In the genomic region with DNA sequence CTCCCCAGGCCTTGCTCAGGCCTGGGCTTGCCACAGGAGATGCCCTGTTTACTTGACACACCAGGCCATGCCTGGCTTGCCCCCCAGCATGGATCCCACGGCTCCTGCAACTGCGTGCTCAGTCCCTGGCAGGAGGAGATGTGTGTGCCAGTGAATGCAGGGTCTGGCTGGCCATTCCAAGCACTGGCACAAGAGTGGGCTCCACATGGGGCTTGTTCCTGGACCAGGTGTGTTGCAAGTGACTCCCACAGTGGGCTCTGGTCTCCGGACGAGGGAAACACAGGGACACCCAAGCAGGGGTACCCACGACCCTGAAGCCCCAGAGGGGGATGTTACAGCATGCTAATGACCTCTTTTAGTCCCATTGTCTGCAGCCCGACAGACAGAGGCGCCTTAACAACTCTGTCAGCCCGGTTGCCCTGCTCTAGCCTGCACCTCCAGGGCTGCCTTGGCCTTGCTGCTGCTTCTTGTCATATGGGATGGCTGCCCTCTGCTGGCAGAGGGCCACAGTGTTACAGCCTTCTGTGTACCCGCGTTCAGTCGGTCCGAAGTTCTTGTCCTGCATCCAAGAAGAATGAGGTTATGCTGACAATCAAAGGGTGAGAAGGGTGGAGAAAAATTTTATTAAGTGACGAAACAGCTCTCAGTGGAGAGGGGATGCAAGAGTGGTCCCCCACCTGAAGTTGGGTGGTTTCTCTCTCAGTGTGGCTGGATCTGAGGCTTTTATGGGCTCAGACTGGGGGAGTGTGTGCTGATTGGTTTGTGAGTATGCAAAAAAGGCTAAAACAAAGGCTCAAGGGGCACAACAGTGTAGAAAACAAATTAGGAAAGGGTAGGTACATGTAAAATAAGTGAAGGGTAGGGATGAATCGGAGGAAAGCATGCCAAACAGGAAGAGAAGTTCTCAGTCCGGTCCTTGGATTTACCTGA, we compare ENCODE assay signal across 8 cellular contexts.
DNase-seq lines count a peak whose midpoint lies in the region; ATAC-seq and TF ChIP-seq lines count a peak whose summit lies in the region.

No MANE protein-coding gene starts in this region.

- no peaks in the 10 kb centered on the region for H3K9me3 Mint-ChIP-seq in activated CD4-positive, alpha-beta T cell treated with anti-CD3 and anti-CD28 coated beads for 36 hours (ENCODE audit: low read depth)
- peaks cover 3% of the 10 kb centered on the region for H3K9me3 Mint-ChIP-seq in neural crest cell

- H3K4me3 Mint-ChIP-seq in activated CD4-positive, alpha-beta T cell treated with anti-CD3 and anti-CD28 coated beads for 36 hours = no peak overlapping the region
- no peak overlapping the region for H3K4me3 Mint-ChIP-seq in neural crest cell

- H3K27me3 Mint-ChIP-seq in activated CD4-positive, alpha-beta T cell treated with anti-CD3 and anti-CD28 coated beads for 36 hours = no peaks in the 10 kb centered on the region
- no peaks in the 10 kb centered on the region for H3K27me3 Mint-ChIP-seq in neural crest cell (ENCODE audit: low read depth)

- no peaks in the 10 kb centered on the region for H3K27me3 ChIP-seq in MG63

- POLR2A ChIA-PET in activated CD4-positive, alpha-beta T cell treated with anti-CD3 and anti-CD28 coated beads for 36 hours (lab: Charles Lee) = no interaction called here

- H3K4me1 Mint-ChIP-seq in activated CD4-positive, alpha-beta T cell treated with anti-CD3 and anti-CD28 coated beads for 36 hours = no peaks in the 10 kb centered on the region
- no peaks in the 10 kb centered on the region for H3K4me1 Mint-ChIP-seq in neural crest cell

- H3K4me3 ChIP-seq in epithelial cell of proximal tubule (ENCODE audit: low read depth, low read length) (no peak overlapping the region), MG63 (no peak overlapping the region)

- CTCF ChIA-PET in activated CD4-positive, alpha-beta T cell treated with anti-CD3 and anti-CD28 coated beads for 36 hours (lab: Charles Lee) = interaction anchor here (0.5 to 1.3 kb wide), 3 partner anchors 211 to 550 kb away, joined by 3 to 5 read pairs (median 4); no protein-coding TSS in a partner anchor

- H3K27ac Mint-ChIP-seq in activated CD4-positive, alpha-beta T cell treated with anti-CD3 and anti-CD28 coated beads for 36 hours = no peak overlapping the region
- H3K27ac Mint-ChIP-seq in neural crest cell (ENCODE audit: unreplicated experiment) = no peak overlapping the region

- TF ChIP-seq CTCF in epithelial cell of proximal tubule (conservative IDR thresholded peaks at IDR 0.05; ENCODE audit: low read depth, low read length) (peak; percentile 57), neural crest cell (conservative IDR thresholded peaks at IDR 0.05) (peak; percentile 68)

- no peaks in the 10 kb centered on the region for H3K9me3 ChIP-seq in MG63

- peak; percentile 84 for ATAC-seq in activated CD4-positive, alpha-beta T cell treated with anti-CD3 and anti-CD28 coated beads for 36 hours
- ATAC-seq in HG02571 (IDR thresholded peaks at IDR 0.05; ENCODE audit: unreplicated experiment) = no peak

- intact Hi-C loops in activated CD4-positive, alpha-beta T cell treated with anti-CD3 and anti-CD28 coated beads for 36 hours (cut with DNase I, micrococcal nuclease) = loop anchor here (1.0 to 10.0 kb wide), 4 partner anchors 211 to 793 kb away; no protein-coding TSS in a partner anchor

- no peaks in the 10 kb centered on the region for H3K36me3 ChIP-seq in MG63

- peaks cover 2% of the 10 kb centered on the region for H3K36me3 Mint-ChIP-seq in activated CD4-positive, alpha-beta T cell treated with anti-CD3 and anti-CD28 coated beads for 36 hours (ENCODE audit: low read depth)
- H3K36me3 Mint-ChIP-seq in neural crest cell (ENCODE audit: low read depth) = peaks cover 4% of the 10 kb centered on the region

- DNase-seq in GM03348 (ENCODE audit: low spot score) (peak; percentile 5), HuH-7.5 (ENCODE audit: low spot score) (peak; percentile 15), epithelial cell of proximal tubule (ENCODE audit: low read depth) (no peak), neural crest cell (ENCODE audit: low read depth, low spot score) (peak; percentile 34), MG63 (no peak), NCI-H1436 treated with DMSO at 0.1 percent for 48 hours (lab: John Stamatoyannopoulos, UW) (no peak)
- DNase-seq in activated CD4-positive, alpha-beta T cell treated with anti-CD3 and anti-CD28 coated beads for 36 hours = peak; percentile 70

Comparison
In these comparisons a context has a peak if more than half of its experiments do, and no peak if none do; other contexts are left out.
1. DNase-seq: peak in GM03348 (single experiment), HuH-7.5 (single experiment), activated CD4-positive, alpha-beta T cell treated with anti-CD3 and anti-CD28 coated beads for 36 hours (single experiment) and neural crest cell (single experiment); none in epithelial cell of proximal tubule (single experiment), MG63 (single experiment) and NCI-H1436 treated with DMSO at 0.1 percent for 48 hours (single experiment).